In the genomic region with DNA sequence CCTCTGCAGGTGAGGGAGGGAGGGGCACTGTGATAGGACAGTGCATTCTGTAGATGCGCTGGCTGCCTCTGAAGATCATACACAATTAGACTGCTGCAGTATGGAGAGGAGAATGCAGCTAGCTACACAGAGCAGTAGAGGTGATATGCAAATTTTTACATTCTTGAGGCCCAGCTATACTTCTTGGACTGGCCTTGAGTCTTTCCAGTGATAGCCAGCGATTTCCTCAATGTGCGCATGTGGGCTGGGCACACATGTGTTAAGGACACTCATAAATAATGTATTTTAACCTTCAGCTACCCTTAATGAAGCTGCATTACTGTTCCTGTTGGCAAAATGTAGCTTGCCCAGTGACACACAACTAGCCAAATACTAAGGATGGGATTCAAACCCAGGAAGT, we compare ENCODE assay signal across 15 cellular contexts. TPM values are rescaled to one million over a fixed set of nuclear protein-coding genes. Genes with fewer than 3 reads are reported as not detected.
DNase-seq lines count a peak whose midpoint lies in the region; ATAC-seq, FAIRE-seq and TF ChIP-seq lines count a peak whose summit lies in the region.
"Had no signal": no experiment of that assay in that cellular context is flagged by ENCODE, and none has a peak within 500 bp of the region (broad histone marks: within the 10 kb centered on the region; RNA-seq: fewer than 3 reads in every experiment).

No MANE protein-coding gene starts in this region.

- H3K4me1 Mint-ChIP-seq in CD4-positive, alpha-beta memory T cell, result peaks cover 5 to 13% (median 6%) of the 10 kb centered on the region in 4 donors
- peaks cover 6 to 62% (median 44%) of the 10 kb centered on the region in 3 donors for H3K4me1 Mint-ChIP-seq in T-cell
- peaks cover 59% of the 10 kb centered on the region for H3K4me1 Mint-ChIP-seq in osteocyte (ENCODE audit: unreplicated experiment)

- no peak overlapping the region for H3K4me3 ChIP-seq in CD4-positive, alpha-beta memory T cell (ENCODE audit: low read length in 2 of 2)
- H3K4me3 ChIP-seq in esophagus muscularis mucosa (no peak overlapping the region), OCI-LY7 (ENCODE audit: low read depth, low read length, poor library complexity, severe bottlenecking) (no peak overlapping the region), pancreas (no peak overlapping the region)
- H3K4me3 ChIP-seq: BLaER1 had no signal

- H3K4me2 ChIP-seq in OCI-LY7 (ENCODE audit: low read length), result no peak overlapping the region
- H3K4me2 ChIP-seq: BLaER1 had no signal

- no peaks in the 10 kb centered on the region for H3K9me2 ChIP-seq in OCI-LY7 (ENCODE audit: insufficient read depth, low read length)

- 94% methylated on average over 3 of the region's 3 CpGs for WGBS in esophagus muscularis mucosa
- WGBS in pancreas, 2 donors, result 75 to 77% methylated on average over 3 of the region's 3 CpGs

- intact Hi-C loops in CD4-positive, alpha-beta memory T cell (cut with micrococcal nuclease), result no loop called here
- intact Hi-C loops in esophagus muscularis mucosa (cut with DNase I) (no loop called here), OCI-LY7 (cut with micrococcal nuclease; ENCODE audit: unreplicated experiment) (no loop called here), pancreas (cut with DNase I) (no loop called here)

- TF ChIP-seq POLR2A in esophagus muscularis mucosa (IDR thresholded peaks at IDR 0.05; ENCODE audit: low read depth), result no peak

- no peaks in the 10 kb centered on the region for H3K79me2 ChIP-seq in OCI-LY7 (ENCODE audit: insufficient read depth, low read depth, low read length)

- peaks cover 68% of the 10 kb centered on the region for H3K36me3 ChIP-seq in CD4-positive, alpha-beta memory T cell (ENCODE audit: insufficient read depth, low read length)
- peaks cover 46 to 100% (median 91%) of the 10 kb centered on the region in 4 donors for H3K36me3 ChIP-seq in esophagus muscularis mucosa
- H3K36me3 ChIP-seq in OCI-LY7 (ENCODE audit: insufficient read depth, low read length), result peaks cover 92% of the 10 kb centered on the region
- peaks cover 7 to 62% (median 10%) of the 10 kb centered on the region in 3 donors for H3K36me3 ChIP-seq in pancreas

- H3K4me1 ChIP-seq in CD4-positive, alpha-beta memory T cell (ENCODE audit: insufficient read depth, low read length), result no peaks in the 10 kb centered on the region
- peaks cover 4 to 25% (median 19%) of the 10 kb centered on the region in 4 donors for H3K4me1 ChIP-seq in esophagus muscularis mucosa
- no peaks in the 10 kb centered on the region for H3K4me1 ChIP-seq in OCI-LY7 (ENCODE audit: insufficient read depth, low read length, poor library complexity, severe bottlenecking)
- no peaks in the 10 kb centered on the region for H3K4me1 ChIP-seq in pancreas

- TF ChIP-seq CTCF in esophagus muscularis mucosa (IDR thresholded peaks at IDR 0.05) (no peak), osteocyte (IDR thresholded peaks at IDR 0.05) (no peak), OCI-LY7 (conservative IDR thresholded peaks at IDR 0.05; ENCODE audit: low read length) (no peak), pancreas (IDR thresholded peaks at IDR 0.05) (no peak)

- no TSS peak for BruUV-seq in OCI-LY7 (replicated peaks; lab: Mats Ljungman, UMichigan)

- H3K27ac Mint-ChIP-seq in CD4-positive, alpha-beta memory T cell, result peak overlapping the region; percentile 5 to 69 (median 42)
- H3K27ac Mint-ChIP-seq in T-cell (peak overlapping the region; percentile 43 to 79), osteocyte (ENCODE audit: unreplicated experiment) (peak overlapping the region; percentile 94)

- FAIRE-seq in pancreas (lab: Jason Lieb, UNC), result no peak
- FAIRE-seq: G401.6 had no signal

- no peak overlapping the region for H2AFZ ChIP-seq in OCI-LY7 (ENCODE audit: low read length)

- no peak overlapping the region for H3K27ac ChIP-seq in CD4-positive, alpha-beta memory T cell (ENCODE audit: low read depth, low read length)
- peak overlapping the region; percentile 26 to 60 (median 56) for H3K27ac ChIP-seq in esophagus muscularis mucosa (replicated peaks in 1 of 4)
- H3K27ac ChIP-seq in OCI-LY7 (ENCODE audit: low read depth, low read length, poor library complexity, severe bottlenecking), result no peak overlapping the region
- H3K27ac ChIP-seq in pancreas, result no peak overlapping the region
- H3K27ac ChIP-seq: BLaER1, WERI-Rb-1 had no signal

- H3K36me3 Mint-ChIP-seq in CD4-positive, alpha-beta memory T cell, result peaks cover 61 to 88% of the 10 kb centered on the region in 2 donors
- H3K36me3 Mint-ChIP-seq in T-cell (peaks cover 67% of the 10 kb centered on the region), osteocyte (ENCODE audit: unreplicated experiment) (peaks cover 40% of the 10 kb centered on the region)

- CTCF ChIA-PET in CD4-positive, alpha-beta memory T cell (lab: Charles Lee; ENCODE audit: partially characterized antibody), result no interaction called here
- CTCF ChIA-PET in T-cell (lab: Charles Lee), result no interaction called here
- CTCF ChIA-PET in OCI-LY7 (lab: Charles Lee; ENCODE audit: unreplicated experiment), result no interaction called here

- no peaks in the 10 kb centered on the region for H4K20me1 ChIP-seq in OCI-LY7 (ENCODE audit: insufficient read depth, low read length)

- no peaks in the 10 kb centered on the region for H3K27me3 ChIP-seq in CD4-positive, alpha-beta memory T cell (ENCODE audit: insufficient read depth, low read length)
- no peaks in the 10 kb centered on the region for H3K27me3 ChIP-seq in esophagus muscularis mucosa
- H3K27me3 ChIP-seq in pancreas, result no peaks in the 10 kb centered on the region
- H3K27me3 ChIP-seq: BLaER1 had no signal

- ATAC-seq in T-cell (replicated peaks in 1 of 4) (no peak), pancreas (no peak)
- ATAC-seq: stimulated activated naive B cell treated with anti-CD40 and anti-IgM and Interleukin-4, amounts not matched to agents 10 μg/mL and 1 μg/mL and 100 μg/mL, for 72 hours had no signal

- no peaks in the 10 kb centered on the region for H3K9me3 Mint-ChIP-seq in CD4-positive, alpha-beta memory T cell
- H3K9me3 Mint-ChIP-seq in T-cell (no peaks in the 10 kb centered on the region), osteocyte (ENCODE audit: unreplicated experiment) (no peaks in the 10 kb centered on the region)
- H3K9me3 Mint-ChIP-seq: stimulated activated naive B cell treated with anti-CD40 and anti-IgM and Interleukin-4, amounts not matched to agents 10 μg/mL and 1 μg/mL and 100 μg/mL, for 72 hours had no signal

- no peak for DNase-seq in CD4-positive, alpha-beta memory T cell
- DNase-seq in T-cell (no peak), esophagus muscularis mucosa (ENCODE audit: extremely low spot score) (no peak), osteocyte (ENCODE audit: extremely low spot score, unreplicated experiment) (no peak), AG20443 (ENCODE audit: low spot score) (no peak), OCI-LY7 (ENCODE audit: low spot score) (no peak), pancreas (no peak)
- DNase-seq in stimulated activated CD4-positive, alpha-beta T cell treated with anti-CD3 and anti-CD28 coated beads, Interleukin-2, amount 100 ng/mL, for 24 hours, result no peak
- DNase-seq: activated gamma-delta T cell treated with Interleukin-2 at 50 U/mL for 16 hours; KBM-7; stimulated activated CD4-positive, alpha-beta T cell treated with anti-CD3 and anti-CD28 coated beads, Interleukin-15, amount 100 ng/mL, for 24 hours; stimulated activated naive B cell treated with anti-CD40 and anti-IgM and Interleukin-4, amounts not matched to agents 10 μg/mL and 1 μg/mL and 100 μg/mL, for 72 hours; WERI-Rb-1 had no signal

- no peaks in the 10 kb centered on the region for H3K9me3 ChIP-seq in CD4-positive, alpha-beta memory T cell (ENCODE audit: control insufficient read depth in 1 of 2, low read length in 2 of 2)
- H3K9me3 ChIP-seq in esophagus muscularis mucosa (no peaks in the 10 kb centered on the region), OCI-LY7 (ENCODE audit: low read length) (no peaks in the 10 kb centered on the region), pancreas (no peaks in the 10 kb centered on the region)
- H3K9me3 ChIP-seq: BLaER1 had no signal

- POLR2A ChIA-PET in CD4-positive, alpha-beta memory T cell (lab: Charles Lee; ENCODE audit: partially characterized antibody), result interaction anchor here (0.9 to 1.5 kb wide), 2 partner anchors 19 to 26 kb away, joined by 3 read pairs; a partner anchor contains a TSS
- POLR2A ChIA-PET in T-cell (lab: Charles Lee) (no interaction called here), OCI-LY7 (lab: Charles Lee) (no interaction called here)

- TF ChIP-seq EP300 in esophagus muscularis mucosa (IDR thresholded peaks at IDR 0.05), result no peak

- no peak overlapping the region for H3K4me3 Mint-ChIP-seq in CD4-positive, alpha-beta memory T cell
- H3K4me3 Mint-ChIP-seq in T-cell, result no peak overlapping the region
- no peak overlapping the region for H3K4me3 Mint-ChIP-seq in osteocyte (ENCODE audit: unreplicated experiment)
- H3K4me3 Mint-ChIP-seq: stimulated activated naive B cell treated with anti-CD40 and anti-IgM and Interleukin-4, amounts not matched to agents 10 μg/mL and 1 μg/mL and 100 μg/mL, for 72 hours had no signal

- H3K27me3 Mint-ChIP-seq in CD4-positive, alpha-beta memory T cell, result no peaks in the 10 kb centered on the region
- H3K27me3 Mint-ChIP-seq in T-cell (no peaks in the 10 kb centered on the region), osteocyte (ENCODE audit: unreplicated experiment) (no peaks in the 10 kb centered on the region)
- H3K27me3 Mint-ChIP-seq: stimulated activated naive B cell treated with anti-CD40 and anti-IgM and Interleukin-4, amounts not matched to agents 10 μg/mL and 1 μg/mL and 100 μg/mL, for 72 hours had no signal

RNA-seq across cellular contexts. Expression of a gene that starts 19.0 kb away (rescaled TPM):
- total RNA-seq in CD4-positive, alpha-beta memory T cell, result 10 to 100 TPM; 17.5 to 18.9 TPM
- polyA plus RNA-seq in CD4-positive, alpha-beta memory T cell, result 10 to 100 TPM in 1 of 2 donors, 1 to 10 TPM in 1; 5.7 to 12.3 TPM
- 10 to 100 TPM; 14.6 to 19.2 (median 16.8) TPM for total RNA-seq in T-cell
- 10 to 100 TPM in 3 of 4 donors, 1 to 10 TPM in 1; 9.6 to 18.2 (median 13.0) TPM for total RNA-seq in esophagus muscularis mucosa
- 18.9 and 20.8 TPM in 2 replicates for total RNA-seq in osteocyte
- 3.2 and 5.6 TPM in 2 replicates for total RNA-seq in OCI-LY7 (2014; rRNA removed; shearing (Covaris generic))
- total RNA-seq in OCI-LY7 (2022), result 18.8 and 19.8 TPM in 2 replicates
- total RNA-seq in pancreas, result 1 to 10 TPM; 5.0 to 8.2 (median 6.9) TPM
- 1 to 10 TPM; 3.1 to 4.6 TPM for polyA plus RNA-seq in pancreas

RNA-seq across cellular contexts. Expression of a gene that starts 27.2 kb away (rescaled TPM):
- total RNA-seq in CD4-positive, alpha-beta memory T cell, result 10 to 100 TPM; 84.8 to 90.1 TPM
- 100 to 1,000 TPM; 184 to 212 TPM for polyA plus RNA-seq in CD4-positive, alpha-beta memory T cell
- total RNA-seq in T-cell, result 10 to 100 TPM; 60.5 to 83.0 (median 78.4) TPM
- 100 to 1,000 TPM; 121 to 175 (median 138) TPM for total RNA-seq in esophagus muscularis mucosa
- 121 and 125 TPM in 2 replicates for total RNA-seq in osteocyte
- total RNA-seq in OCI-LY7 (2014; rRNA removed; shearing (Covaris generic)), result 19.3 and 24.4 TPM in 2 replicates
- total RNA-seq in OCI-LY7 (2022), result 55.4 and 62.7 TPM in 2 replicates
- 10 to 100 TPM; 29.4 to 52.1 (median 39.1) TPM for total RNA-seq in pancreas
- polyA plus RNA-seq in pancreas, result 10 to 100 TPM; 14.5 to 26.5 TPM

Comparison
In these comparisons a context has a peak if more than half of its experiments do, and no peak if none do; other contexts are left out.
1. H3K27ac ChIP-seq: peak in esophagus muscularis mucosa (4 of 4); none in CD4-positive, alpha-beta memory T cell (single experiment), OCI-LY7 (single experiment) and pancreas (0 of 4).
2. H3K27ac Mint-ChIP-seq: peak in every context shown above with its lines; median percentile 94 in osteocyte; 61 in T-cell; 42 in CD4-positive, alpha-beta memory T cell.